In genomic region chr6:44265003-44265842, GRCh38 we compare ENCODE assay signal across 8 cellular contexts. TPM values are rescaled to one million over a fixed set of nuclear protein-coding genes. Genes with fewer than 3 reads are reported as not detected.
DNase-seq lines count a peak whose midpoint lies in the region; ATAC-seq and TF ChIP-seq lines count a peak whose summit lies in the region.

Gene NFKBIE, minus strand, starts transcription at chr6:44265551. Its CDS starts 205 bp downstream, at chr6:44265346.

- intact Hi-C loops in left ventricle myocardium superior (cut with micrococcal nuclease) (loop anchor here (5.0 to 10.0 kb wide), 2 partner anchors 50 to 72 kb away; partner anchors contain the start of gene AARS2), uterus (cut with DNase I; ENCODE audit: low total_unique reads) (no loop called here)

- peaks cover 0 to 25% of the 10 kb centered on the region in 2 donors for H3K4me1 ChIP-seq in uterus

- no peaks in the 10 kb centered on the region for H3K36me3 ChIP-seq in uterus

- peak; percentile 71 for TF ChIP-seq CTCF in GM10266 (IDR thresholded peaks at IDR 0.05; ENCODE audit: control insufficient read depth, insufficient read depth, low read depth, missing control alignments)
- peak in 2 of 4 experiments; percentile 12 to 48 for TF ChIP-seq CTCF in uterus (IDR thresholded peaks at IDR 0.05)

- peak; percentile 83 to 87 for TF ChIP-seq POLR2A in uterus (IDR thresholded peaks at IDR 0.05)

- peak within 1 kb of the TSS; percentile 42 to 75 for H3K4me3 ChIP-seq in uterus

- peak; percentile 98 for DNase-seq in GM10266 (ENCODE audit: extremely low spot score)
- peak; percentile 97 for DNase-seq in NCI-H146 (lab: John Stamatoyannopoulos, UW)
- peak; percentile 90 to 97 (median 93) for DNase-seq in T-helper 2 cell
- DNase-seq in left ventricle myocardium superior: peak; percentile 98
- DNase-seq in pulmonary artery endothelial cell (ENCODE audit: low read depth, low spot score): peak; percentile 65
- DNase-seq in uterus: peak; percentile 96

- no peaks in the 10 kb centered on the region for H3K9me3 ChIP-seq in uterus

- ATAC-seq in HG02678 (IDR thresholded peaks at IDR 0.05; ENCODE audit: unreplicated experiment): peak; percentile 41
- ATAC-seq in left ventricle myocardium superior: peak; percentile 96

- peaks cover 0 to 5% of the 10 kb centered on the region in 2 donors for H3K27me3 ChIP-seq in uterus

- H3K27ac ChIP-seq in angular gyrus (ENCODE audit: low read depth, low read length) (peak within 1 kb of the TSS; percentile 14), uterus (peak within 1 kb of the TSS; percentile 74 to 83)

RNA-seq across cellular contexts. Expression of gene NFKBIE, which starts in this region (rescaled TPM):
- total RNA-seq in left ventricle myocardium superior: 3.1 TPM
- 9.6 and 14.0 TPM in 2 replicates for total RNA-seq in pulmonary artery endothelial cell
- 1 to 10 TPM; 1.3 to 5.9 (median 2.8) TPM for total RNA-seq in uterus

Comparison
In these comparisons a context has a peak if more than half of its experiments do, and no peak if none do; other contexts are left out.
1. Peak in every context shown above with its lines: DNase-seq, ATAC-seq, H3K4me3 ChIP-seq and H3K27ac ChIP-seq.